1 cellular context compared by ENCODE assay signal in the genomic region with DNA sequence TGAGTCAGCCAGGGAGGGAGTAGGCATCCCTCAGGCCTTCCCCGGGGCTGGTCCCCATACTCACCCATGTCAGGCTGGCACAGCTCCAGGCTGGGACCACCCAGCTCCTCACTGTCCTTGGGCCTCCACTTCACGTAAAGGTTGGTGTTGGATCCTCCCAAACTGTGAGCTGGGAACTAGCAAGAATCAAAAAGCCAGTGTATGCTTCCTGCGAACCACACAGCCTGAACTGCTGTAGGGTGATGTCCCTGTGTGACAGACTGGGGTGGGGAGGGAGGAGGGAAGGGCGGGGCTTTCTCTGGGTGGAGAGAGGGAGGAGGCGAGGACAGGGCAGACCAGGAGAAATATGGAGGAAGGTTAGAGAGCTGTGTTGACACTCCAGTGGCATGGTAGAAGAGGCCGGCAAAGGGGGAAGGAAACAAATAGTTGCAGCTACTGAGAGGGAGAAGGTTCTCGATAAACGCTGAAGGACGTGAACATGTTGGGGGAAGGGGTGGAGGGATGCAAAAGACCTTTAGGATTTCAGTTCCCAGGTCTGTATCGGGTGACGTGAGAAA.
TF ChIP-seq lines count a peak whose summit lies in the region.

No MANE protein-coding gene starts in this region.

TF ChIP-seq in IMR-90, 13 proteins besides CTCF, POLR2A, EP300 and RAD21:
- TF ChIP-seq MAZ (IDR thresholded peaks at IDR 0.05; ENCODE audit: borderline replicate concordance, low read depth, low read length): peak; percentile 90; the same call in 1 of the 2 replicates
- TF ChIP-seq, protein P1, sequence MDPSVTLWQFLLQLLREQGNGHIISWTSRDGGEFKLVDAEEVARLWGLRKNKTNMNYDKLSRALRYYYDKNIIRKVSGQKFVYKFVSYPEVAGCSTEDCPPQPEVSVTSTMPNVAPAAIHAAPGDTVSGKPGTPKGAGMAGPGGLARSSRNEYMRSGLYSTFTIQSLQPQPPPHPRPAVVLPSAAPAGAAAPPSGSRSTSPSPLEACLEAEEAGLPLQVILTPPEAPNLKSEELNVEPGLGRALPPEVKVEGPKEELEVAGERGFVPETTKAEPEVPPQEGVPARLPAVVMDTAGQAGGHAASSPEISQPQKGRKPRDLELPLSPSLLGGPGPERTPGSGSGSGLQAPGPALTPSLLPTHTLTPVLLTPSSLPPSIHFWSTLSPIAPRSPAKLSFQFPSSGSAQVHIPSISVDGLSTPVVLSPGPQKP (IDR thresholded peaks at IDR 0.05; ENCODE audit: borderline replicate concordance, low read depth, low read length): no peak
- no peak for TF ChIP-seq CHD1 (IDR thresholded peaks at IDR 0.05; ENCODE audit: low read depth, low read length)
- TF ChIP-seq BHLHE40 (IDR thresholded peaks at IDR 0.05; ENCODE audit: low read depth, low read length): no peak
- TF ChIP-seq RCOR1 (IDR thresholded peaks at IDR 0.05; ENCODE audit: insufficient replicate concordance, low read length): no peak
- no peak for TF ChIP-seq NFE2L2 (IDR thresholded peaks at IDR 0.05; ENCODE audit: low read depth, low read length)
- peak; percentile 25; the same call in 1 of the 2 replicates for TF ChIP-seq MXI1 (IDR thresholded peaks at IDR 0.05; ENCODE audit: borderline replicate concordance, low read depth, low read length)
- TF ChIP-seq, protein P2, sequence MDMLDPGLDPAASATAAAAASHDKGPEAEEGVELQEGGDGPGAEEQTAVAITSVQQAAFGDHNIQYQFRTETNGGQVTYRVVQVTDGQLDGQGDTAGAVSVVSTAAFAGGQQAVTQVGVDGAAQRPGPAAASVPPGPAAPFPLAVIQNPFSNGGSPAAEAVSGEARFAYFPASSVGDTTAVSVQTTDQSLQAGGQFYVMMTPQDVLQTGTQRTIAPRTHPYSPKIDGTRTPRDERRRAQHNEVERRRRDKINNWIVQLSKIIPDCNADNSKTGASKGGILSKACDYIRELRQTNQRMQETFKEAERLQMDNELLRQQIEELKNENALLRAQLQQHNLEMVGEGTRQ (IDR thresholded peaks at IDR 0.05; ENCODE audit: low read depth, low read length): no peak
- TF ChIP-seq MAFK (IDR thresholded peaks at IDR 0.05; ENCODE audit: low read depth, low read length): peak; percentile 46; the same call in 1 of the 2 replicates
